39 cellular contexts compared by ENCODE assay signal in the genomic region with DNA sequence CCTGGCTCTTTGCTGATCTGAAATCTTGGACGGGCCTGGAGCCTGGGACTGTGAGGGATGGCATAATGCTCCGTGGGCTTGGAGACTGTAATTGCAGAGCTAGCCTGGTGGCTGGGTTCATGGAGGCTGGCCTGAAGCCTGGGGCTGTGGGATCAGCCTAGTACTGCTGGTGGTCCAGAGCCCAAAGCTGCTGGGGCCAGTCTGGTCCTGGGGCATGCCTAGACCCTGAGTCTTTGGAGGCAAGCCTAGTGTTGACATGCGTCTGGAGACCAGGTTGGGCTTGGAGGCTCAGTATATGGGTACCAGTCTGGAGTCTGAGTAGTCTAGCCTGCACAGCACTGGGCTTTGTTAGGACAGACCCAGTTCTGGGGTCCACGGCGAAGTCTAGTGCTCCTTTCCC.
"Had no signal": no experiment of that assay in that cellular context is flagged by ENCODE, and none has a peak within 500 bp of the region (broad histone marks: within the 10 kb centered on the region; RNA-seq: fewer than 3 reads in every experiment).

No MANE protein-coding gene starts in this region.

- H3K27ac Mint-ChIP-seq: activated naive CD4-positive, alpha-beta T cell treated with anti-CD3 and anti-CD28 coated beads for 36 hours; activated naive CD4-positive, alpha-beta T cell treated with anti-CD3 and anti-CD28 coated beads, Interleukin-2, amount 10 ng/mL, durations not matched to agents 7 days and 5 days; activated naive CD4-positive, alpha-beta T cell treated with anti-CD3 and anti-CD28 coated beads, Interleukin-2, amount 50 U/mL, for 24 hours; activated naive CD4-positive, alpha-beta T cell treated with anti-CD3 and anti-CD28 coated beads, Interleukin-2, amount 50 U/mL, for 72 hours; activated naive CD8-positive, alpha-beta T cell; activated naive CD8-positive, alpha-beta T cell treated with anti-CD3 and anti-CD28 coated beads for 36 hours; activated naive CD8-positive, alpha-beta T cell treated with anti-CD3 and anti-CD28 coated beads, Interleukin-2, amount 10 ng/mL, durations not matched to agents 7 days and 5 days; activated naive CD8-positive, alpha-beta T cell treated with anti-CD3 and anti-CD28 coated beads, Interleukin-2, amount 50 U/mL, for 24 hours; activated T-cell treated with anti-CD3 and anti-CD28 coated beads, Interleukin-2, amount 50 U/mL, for 24 hours; activated T-cell treated with anti-CD3 and anti-CD28 coated beads, Interleukin-2, amount 50 U/mL, for 72 hours; activated T-helper 1 cell treated with anti-CD3 and anti-CD28 coated beads, Interleukin-12 subunit alpha, Interleukin-12 subunit beta, Interleukin-2, Interleukin-4 antibody, amounts not matched to agents 30 ng/mL and 10 ng/mL and 1 ng/mL, durations not matched to agents 14 hours and 24 hours and 36 hours; activated T-helper 17 cell treated with anti-CD3 and anti-CD28 coated beads, Interleukin-2, amount 50 U/mL, for 72 hours; activated T-helper 2 cell treated with anti-CD3 and anti-CD28 coated beads, Interferon-gamma antibody, Interleukin-2, Interleukin-4, amounts not matched to agents 10 μg/mL and 5 μg/mL and 100 μg/mL, durations not matched to agents 14 hours and 24 hours and 36 hours; brain had no signal

- H3K27me3 Mint-ChIP-seq: activated naive CD4-positive, alpha-beta T cell treated with anti-CD3 and anti-CD28 coated beads, Interleukin-2, amount 10 ng/mL, durations not matched to agents 7 days and 5 days; activated naive CD4-positive, alpha-beta T cell treated with anti-CD3 and anti-CD28 coated beads, Interleukin-2, amount 50 U/mL, for 24 hours; activated naive CD8-positive, alpha-beta T cell; activated naive CD8-positive, alpha-beta T cell treated with anti-CD3 and anti-CD28 coated beads for 36 hours; activated naive CD8-positive, alpha-beta T cell treated with anti-CD3 and anti-CD28 coated beads, Interleukin-2, amount 10 ng/mL, durations not matched to agents 7 days and 5 days; activated naive CD8-positive, alpha-beta T cell treated with anti-CD3 and anti-CD28 coated beads, Interleukin-2, amount 50 U/mL, for 24 hours; activated T-helper 17 cell treated with anti-CD3 and anti-CD28 coated beads, Interleukin-2, amount 50 U/mL, for 72 hours; brain; central memory CD8-positive, alpha-beta T cell had no signal

- H3K4me1 ChIP-seq: adrenal gland, ascending aorta, body of pancreas, breast epithelium had no signal

- H3K27me3 ChIP-seq: adrenal gland, ascending aorta, body of pancreas, brain microvascular endothelial cell, breast epithelium, cardiac muscle cell had no signal

- H3K4me3 ChIP-seq: adrenal gland, ascending aorta, body of pancreas, breast epithelium, cardiac muscle cell had no signal

- H3K9me3 Mint-ChIP-seq: activated naive CD4-positive, alpha-beta T cell treated with anti-CD3 and anti-CD28 coated beads, Interleukin-2, amount 50 U/mL, for 24 hours had no signal

- DNase-seq: activated effector memory CD4-positive, alpha-beta T cell treated with anti-CD3 and anti-CD28 coated beads, Interleukin-2, amount 50 U/mL, for 16 hours; activated effector memory CD4-positive, alpha-beta T cell treated with Interleukin-2 at 50 U/mL for 16 hours; activated gamma-delta T cell; activated gamma-delta T cell treated with Interleukin-2 at 50 U/mL for 16 hours; activated naive CD4-positive, alpha-beta T cell; activated naive CD4-positive, alpha-beta T cell treated with anti-CD3 and anti-CD28 coated beads for 36 hours; activated naive CD4-positive, alpha-beta T cell treated with anti-CD3 and anti-CD28 coated beads, Interleukin-2, amount 10 ng/mL, durations not matched to agents 7 days and 5 days; activated naive CD4-positive, alpha-beta T cell treated with anti-CD3 and anti-CD28 coated beads, Interleukin-2, amount 50 U/mL, for 16 hours; activated naive CD4-positive, alpha-beta T cell treated with Interleukin-2 at 50 U/mL for 16 hours; activated naive CD8-positive, alpha-beta T cell treated with anti-CD3 and anti-CD28 coated beads for 36 hours; activated naive CD8-positive, alpha-beta T cell treated with anti-CD3 and anti-CD28 coated beads, Interleukin-2, amount 10 ng/mL, durations not matched to agents 7 days and 5 days; activated naive CD8-positive, alpha-beta T cell treated with anti-CD3 and anti-CD28 coated beads, Interleukin-2, amount 50 U/mL, for 24 hours; activated T-cell treated with anti-CD3 and anti-CD28 coated beads for 4 hours; activated T-cell treated with anti-CD3 and anti-CD28 coated beads, Interleukin-2, amount 50 U/mL, for 1 hour; activated T-cell treated with anti-CD3 and anti-CD28 coated beads, Interleukin-2, amount 50 U/mL, for 24 hours; activated T-cell treated with anti-CD3 and anti-CD28 coated beads, Interleukin-2, amount 50 U/mL, for 4 hours; activated T-cell treated with anti-CD3 and anti-CD28 coated beads, Interleukin-2, amount 50 U/mL, for 48 hours; activated T-cell treated with anti-CD3 and anti-CD28 coated beads, Interleukin-2, amount 50 U/mL, for 72 hours; adrenal gland; amniotic stem cell; amygdala; anterior cingulate cortex; aorta; body of pancreas; brain microvascular endothelial cell; caudate nucleus; central memory CD4-positive, alpha-beta T cell; cerebellar nuclear complex had no signal

- ATAC-seq: activated naive CD4-positive, alpha-beta T cell treated with anti-CD3 and anti-CD28 coated beads, Interleukin-2, amount 50 U/mL, for 72 hours; activated naive CD8-positive, alpha-beta T cell treated with anti-CD3 and anti-CD28 coated beads, Interleukin-2, amount 50 U/mL, for 24 hours; activated T-cell treated with anti-CD3 and anti-CD28 coated beads, Interleukin-2, amount 50 U/mL, for 4 hours; activated T-cell treated with anti-CD3 and anti-CD28 coated beads, Interleukin-2, amount 50 U/mL, for 72 hours; activated T-helper 17 cell treated with anti-CD3 and anti-CD28 coated beads, Interleukin-2, amount 50 U/mL, for 72 hours; body of pancreas had no signal

- H3K36me3 ChIP-seq: adrenal gland, ascending aorta, brain microvascular endothelial cell, breast epithelium, cardiac muscle cell had no signal

- H3K9me3 ChIP-seq: adrenal gland, body of pancreas had no signal

- H3K27ac ChIP-seq: adrenal gland, ascending aorta, body of pancreas, brain microvascular endothelial cell, breast epithelium, cardiac muscle cell had no signal

- H3K4me1 Mint-ChIP-seq: activated naive CD4-positive, alpha-beta T cell treated with anti-CD3 and anti-CD28 coated beads, Interleukin-2, amount 10 ng/mL, durations not matched to agents 7 days and 5 days; activated naive CD4-positive, alpha-beta T cell treated with anti-CD3 and anti-CD28 coated beads, Interleukin-2, amount 50 U/mL, for 24 hours; activated naive CD8-positive, alpha-beta T cell treated with anti-CD3 and anti-CD28 coated beads, Interleukin-2, amount 10 ng/mL, durations not matched to agents 7 days and 5 days; activated naive CD8-positive, alpha-beta T cell treated with anti-CD3 and anti-CD28 coated beads, Interleukin-2, amount 50 U/mL, for 24 hours; activated T-helper 17 cell treated with anti-CD3 and anti-CD28 coated beads, Interleukin-2, amount 50 U/mL, for 72 hours; brain had no signal

- H3K4me3 Mint-ChIP-seq: activated naive CD4-positive, alpha-beta T cell treated with anti-CD3 and anti-CD28 coated beads for 36 hours; activated naive CD4-positive, alpha-beta T cell treated with anti-CD3 and anti-CD28 coated beads, Interleukin-2, amount 10 ng/mL, durations not matched to agents 7 days and 5 days; activated naive CD4-positive, alpha-beta T cell treated with anti-CD3 and anti-CD28 coated beads, Interleukin-2, amount 50 U/mL, for 24 hours; activated naive CD8-positive, alpha-beta T cell; activated naive CD8-positive, alpha-beta T cell treated with anti-CD3 and anti-CD28 coated beads for 36 hours; activated naive CD8-positive, alpha-beta T cell treated with anti-CD3 and anti-CD28 coated beads, Interleukin-2, amount 10 ng/mL, durations not matched to agents 7 days and 5 days; activated naive CD8-positive, alpha-beta T cell treated with anti-CD3 and anti-CD28 coated beads, Interleukin-2, amount 50 U/mL, for 24 hours; activated T-cell treated with anti-CD3 and anti-CD28 coated beads, Interleukin-2, amount 50 U/mL, for 24 hours; activated T-cell treated with anti-CD3 and anti-CD28 coated beads, Interleukin-2, amount 50 U/mL, for 4 hours; activated T-cell treated with anti-CD3 and anti-CD28 coated beads, Interleukin-2, amount 50 U/mL, for 72 hours; activated T-helper 1 cell treated with anti-CD3 and anti-CD28 coated beads, Interleukin-12 subunit alpha, Interleukin-12 subunit beta, Interleukin-2, Interleukin-4 antibody, amounts not matched to agents 30 ng/mL and 10 ng/mL and 1 ng/mL, durations not matched to agents 14 hours and 24 hours and 36 hours; activated T-helper 17 cell treated with anti-CD3 and anti-CD28 coated beads, Interleukin-2, amount 50 U/mL, for 72 hours; brain; central memory CD8-positive, alpha-beta T cell had no signal
